ENCODE assay signal across 1 cellular context in genomic region chr2:48148841-48149240, GRCh38.
TF ChIP-seq lines count a peak whose summit lies in the region.

No MANE protein-coding gene starts in this region.

TF ChIP-seq in K562, 482 proteins besides CTCF, POLR2A, EP300 and RAD21 (continued from another document and continues in another):
- TF ChIP-seq PBX2 (CRISPR knock-in tag; IDR thresholded peaks at IDR 0.05; ENCODE audit: low read depth) (no peak), PBX2 (tag; conservative IDR thresholded peaks at IDR 0.05; ENCODE audit: low read depth) (0 out of 2 replicates have a peak, but pooled peaks have one; percentile 23), CTBP1 (IDR thresholded peaks at IDR 0.05; ENCODE audit: borderline replicate concordance) (peak; percentile 83; the same call in 1 of the 2 replicates), NONO (IDR thresholded peaks at IDR 0.05; ENCODE audit: low read depth in 2 of 2, low read length in 1 of 2) (no peak), HSF4 (CRISPR knock-in tag; IDR thresholded peaks at IDR 0.05; ENCODE audit: borderline replicate concordance) (no peak), CBX8 (IDR thresholded peaks at IDR 0.05; ENCODE audit: borderline replicate concordance, extremely low read depth, low read depth, low read length, poor library complexity, severe bottlenecking) (no peak), NFRKB (IDR thresholded peaks at IDR 0.05; ENCODE audit: low read depth) (no peak), FOXA1 (IDR thresholded peaks at IDR 0.05; ENCODE audit: borderline replicate concordance) (no peak), MCM5 (IDR thresholded peaks at IDR 0.05; ENCODE audit: low read depth) (no peak), ATF4 (CRISPR knock-in tag; IDR thresholded peaks at IDR 0.05) (no peak), ZBTB5 (IDR thresholded peaks at IDR 0.05) (no peak), ARID2 (IDR thresholded peaks at IDR 0.05) (no peak), GTF2A2 (tag; IDR thresholded peaks at IDR 0.05) (no peak), ZMIZ1 (IDR thresholded peaks at IDR 0.05; ENCODE audit: low read depth in 2 of 2, low read length in 2 of 2) (no peak), TFAM (CRISPR knock-in tag; conservative IDR thresholded peaks at IDR 0.05) (no peak), ETS1 (conservative IDR thresholded peaks at IDR 0.05; ENCODE audit: control insufficient read depth, low read depth, low read length) (no peak), ZFP36 (IDR thresholded peaks at IDR 0.05; ENCODE audit: low read depth, low read length, partially characterized antibody) (no peak), ARHGAP35 (IDR thresholded peaks at IDR 0.05; ENCODE audit: partially characterized antibody) (no peak), ZNF695 (CRISPR knock-in tag; IDR thresholded peaks at IDR 0.05) (no peak), POLR3A (IDR thresholded peaks at IDR 0.05; ENCODE audit: borderline replicate concordance, extremely low read depth, insufficient read depth, insufficient read length) (no peak), TSC22D4 (tag; IDR thresholded peaks at IDR 0.05) (no peak), TRIM24 (IDR thresholded peaks at IDR 0.05) (peak; percentile 70 to 78), ZBTB40 (IDR thresholded peaks at IDR 0.05) (no peak), ZBTB40 (CRISPR knock-in tag; IDR thresholded peaks at IDR 0.05) (no peak), ELF2 (CRISPR knock-in tag; IDR thresholded peaks at IDR 0.05) (no peak), CREB3 (tag; conservative IDR thresholded peaks at IDR 0.05; ENCODE audit: low read depth) (no peak), RERE (CRISPR knock-in tag; IDR thresholded peaks at IDR 0.05; ENCODE audit: borderline replicate concordance) (no peak), ZKSCAN3 (CRISPR knock-in tag; IDR thresholded peaks at IDR 0.05) (no peak)
